Comparison of ENCODE assay signal across 14 cellular contexts in genomic region chr9:4118666-4119065, GRCh38.
"Had no signal": no experiment of that assay in that cellular context is flagged by ENCODE, and none has a peak within 500 bp of the region (broad histone marks: within the 10 kb centered on the region; RNA-seq: fewer than 3 reads in every experiment).

No MANE protein-coding gene starts in this region.

- H3K36me3 ChIP-seq: suprapubic skin had no signal

- H3K27ac ChIP-seq: foreskin keratinocyte, suprapubic skin had no signal

- H3K27ac Mint-ChIP-seq: activated naive CD4-positive, alpha-beta T cell treated with anti-CD3 and anti-CD28 coated beads for 36 hours; activated T-helper 2 cell treated with anti-CD3 and anti-CD28 coated beads, Interferon-gamma antibody, Interleukin-2, Interleukin-4, amounts not matched to agents 10 μg/mL and 5 μg/mL and 100 μg/mL, durations not matched to agents 14 hours and 24 hours and 36 hours; mesothelial cell of epicardium had no signal

- H3K27me3 ChIP-seq: foreskin keratinocyte, suprapubic skin had no signal

- H3K4me3 Mint-ChIP-seq: activated naive CD4-positive, alpha-beta T cell treated with anti-CD3 and anti-CD28 coated beads for 36 hours; mesothelial cell of epicardium had no signal

- H3K9me3 Mint-ChIP-seq: activated naive CD4-positive, alpha-beta T cell treated with anti-CD3 and anti-CD28 coated beads for 36 hours; activated T-helper 2 cell treated with anti-CD3 and anti-CD28 coated beads, Interferon-gamma antibody, Interleukin-2, Interleukin-4, amounts not matched to agents 10 μg/mL and 5 μg/mL and 100 μg/mL, durations not matched to agents 14 hours and 24 hours and 36 hours; mesothelial cell of epicardium had no signal

- DNase-seq: activated CD4-positive, alpha-beta T cell treated with anti-CD3 and anti-CD28 coated beads, Interleukin-2, amount 50 U/mL, for 4 hours; activated CD4-positive, CD25-positive, alpha-beta regulatory T cell treated with anti-CD3 and anti-CD28 coated beads, Interleukin-2, amount 50 U/mL, for 72 hours; activated naive CD4-positive, alpha-beta T cell treated with anti-CD3 and anti-CD28 coated beads for 36 hours; central memory CD4-positive, alpha-beta T cell; effector CD8-positive, alpha-beta T cell; foreskin keratinocyte; SIG-M5; small intestine; stimulated activated CD4-positive, alpha-beta T cell treated with anti-CD3 and anti-CD28 coated beads, Interleukin-4, amount 100 ng/mL, for 24 hours; stimulated activated CD8-positive, alpha-beta memory T cell treated with anti-CD3 and anti-CD28 coated beads, Interleukin-4, amount 100 ng/mL, for 48 hours; stimulated activated naive CD4-positive, alpha-beta T cell treated with Interleukin-2 at 50 U/mL for 16 hours had no signal

- H3K9me3 ChIP-seq: suprapubic skin had no signal

- H3K4me3 ChIP-seq: suprapubic skin had no signal

- H3K36me3 Mint-ChIP-seq: mesothelial cell of epicardium had no signal

- ATAC-seq: foreskin keratinocyte had no signal
